32 cellular contexts compared by ENCODE assay signal in genomic region chrX:75544760-75545159, GRCh38. TPM values are rescaled to one million over a fixed set of nuclear protein-coding genes. Genes with fewer than 3 reads are reported as not detected.
"Had no signal": no experiment of that assay in that cellular context is flagged by ENCODE, and none has a peak within 500 bp of the region (broad histone marks: within the 10 kb centered on the region; RNA-seq: fewer than 3 reads in every experiment).

No MANE protein-coding gene starts in this region.

- H3K27me3 Mint-ChIP-seq: memory B cell; stimulated activated naive CD8-positive, alpha-beta T cell treated with anti-CD3 and anti-CD28 coated beads, Interleukin-15, amount 100 ng/mL, for 72 hours had no signal

- H2AFZ ChIP-seq: neural progenitor cell had no signal

- H3K4me2 ChIP-seq: neural progenitor cell, smooth muscle cell had no signal

- H3K36me3 Mint-ChIP-seq: naive B cell; natural killer cell treated with Interleukin-12 subunit alpha and Interleukin-12 subunit beta and Interleukin-15 and Interleukin-18, amount 100 ng/mL, for 72 hours; neural progenitor cell had no signal

- H3K9me3 ChIP-seq: esophagus squamous epithelium, heart right ventricle, mucosa of descending colon, prostate gland, right atrium auricular region, suprapubic skin, tibial artery, upper lobe of left lung had no signal

- H3K4me1 Mint-ChIP-seq: naive B cell; neural progenitor cell; stimulated activated naive CD8-positive, alpha-beta T cell treated with anti-CD3 and anti-CD28 coated beads, Interleukin-15, amount 100 ng/mL, for 72 hours had no signal

- H3K27ac ChIP-seq: esophagus squamous epithelium, heart right ventricle, neural progenitor cell, prostate gland, right atrium auricular region, suprapubic skin, uterus had no signal

- DNase-seq: dermis blood vessel endothelial cell; effector memory CD4-positive, alpha-beta T cell; esophagus squamous epithelium; foreskin melanocyte; glutamatergic neuron; heart right ventricle; hippocampal formation; left cardiac atrium; left ventricle myocardium superior; mucosa of descending colon; naive B cell; stimulated activated CD4-positive, alpha-beta T cell treated with anti-CD3 and anti-CD28 coated beads, Interleukin-12 subunit alpha, Interleukin-12 subunit beta, amount 100 ng/mL, for 4 hours; stimulated activated CD4-positive, alpha-beta T cell treated with anti-CD3 and anti-CD28 coated beads, Interleukin-1b, Interleukin-23, amount 100 ng/mL, for 48 hours; stimulated activated CD4-positive, alpha-beta T cell treated with anti-CD3 and anti-CD28 coated beads, Interleukin-4, amount 100 ng/mL, for 1 hour; stimulated activated CD8-positive, alpha-beta memory T cell treated with anti-CD3 and anti-CD28 coated beads, Interleukin-4, amount 100 ng/mL, for 48 hours; stimulated activated naive CD4-positive, alpha-beta T cell; stimulated activated naive CD8-positive, alpha-beta T cell treated with anti-CD3 and anti-CD28 coated beads, Interleukin-15, amount 100 ng/mL, for 72 hours; tibial artery; upper lobe of left lung; uterus had no signal

- H3K27me3 ChIP-seq: esophagus squamous epithelium, heart right ventricle, neural progenitor cell, right atrium auricular region, suprapubic skin, tibial artery, upper lobe of left lung, uterus had no signal

- H3K4me3 Mint-ChIP-seq: memory B cell; naive B cell; natural killer cell treated with Interleukin-12 subunit alpha and Interleukin-12 subunit beta and Interleukin-15 and Interleukin-18, amount 100 ng/mL, for 72 hours; neural progenitor cell; stimulated activated naive CD8-positive, alpha-beta T cell treated with anti-CD3 and anti-CD28 coated beads, Interleukin-15, amount 100 ng/mL, for 72 hours had no signal

- H3K9ac ChIP-seq: neural progenitor cell had no signal

- H3K36me3 ChIP-seq: esophagus squamous epithelium, heart right ventricle, neural progenitor cell, prostate gland, right atrium auricular region, suprapubic skin, tibial artery, upper lobe of left lung, uterus had no signal

- H3K4me1 ChIP-seq: neural progenitor cell, prostate gland, uterus had no signal

- H3K4me3 ChIP-seq: coronary artery, esophagus squamous epithelium, heart right ventricle, lung, mucosa of descending colon, neural progenitor cell, prostate gland, right atrium auricular region, smooth muscle cell, suprapubic skin, tibial artery, upper lobe of left lung, uterus had no signal

- FAIRE-seq: islet of Langerhans had no signal

- H3K27ac Mint-ChIP-seq: memory B cell; naive B cell; natural killer cell treated with Interleukin-12 subunit alpha and Interleukin-12 subunit beta and Interleukin-15 and Interleukin-18, amount 100 ng/mL, for 72 hours; neural progenitor cell; stimulated activated naive CD8-positive, alpha-beta T cell treated with anti-CD3 and anti-CD28 coated beads, Interleukin-15, amount 100 ng/mL, for 72 hours had no signal

- H3K9me3 Mint-ChIP-seq: natural killer cell treated with Interleukin-12 subunit alpha and Interleukin-12 subunit beta and Interleukin-15 and Interleukin-18, amount 100 ng/mL, for 72 hours; stimulated activated naive CD8-positive, alpha-beta T cell treated with anti-CD3 and anti-CD28 coated beads, Interleukin-15, amount 100 ng/mL, for 72 hours had no signal

- ATAC-seq: heart right ventricle; left cardiac atrium; left ventricle myocardium superior; mucosa of descending colon; natural killer cell treated with Interleukin-12 subunit alpha and Interleukin-12 subunit beta and Interleukin-15 and Interleukin-18, amount 100 ng/mL, for 72 hours; sciatic nerve; stimulated activated naive CD8-positive, alpha-beta T cell treated with anti-CD3 and anti-CD28 coated beads, Interleukin-15, amount 100 ng/mL, for 72 hours had no signal

RNA-seq across cellular contexts. Expression of gene ZDHHC15, which starts 21.9 kb away (rescaled TPM):
- total RNA-seq: dermis blood vessel endothelial cell; endothelial cell of umbilical vein; natural killer cell treated with Interleukin-12 subunit alpha and Interleukin-12 subunit beta and Interleukin-15 and Interleukin-18, amount 100 ng/mL, for 72 hours had no signal
